8 cellular contexts compared by ENCODE assay signal in genomic region chr6:142378138-142378875, GRCh38.
DNase-seq lines count a peak whose midpoint lies in the region; ATAC-seq lines count a peak whose summit lies in the region.

No MANE protein-coding gene starts in this region.

- no peak for ATAC-seq in GM21528 (IDR thresholded peaks at IDR 0.05; ENCODE audit: low FRiP score, unreplicated experiment)
- ATAC-seq in GM21717 (IDR thresholded peaks at IDR 0.05; ENCODE audit: unreplicated experiment): no peak
- no peak for ATAC-seq in HG03135 (IDR thresholded peaks at IDR 0.05; ENCODE audit: unreplicated experiment)

- DNase-seq in Ammon's horn (ENCODE audit: low spot score): peak; percentile 25
- DNase-seq in Kasumi-1 (lab: John Stamatoyannopoulos, UW): peak; percentile 85 to 86
- peak; percentile 93 for DNase-seq in SKM-1 treated with dmso at 0.1 percent for 144 hours (lab: John Stamatoyannopoulos, UW; ENCODE audit: unreplicated experiment)
- DNase-seq in kidney tubule cell (ENCODE audit: low spot score): peak; percentile 35
- no peak for DNase-seq in activated CD8-positive, alpha-beta memory T cell treated with anti-CD3 and anti-CD28 coated beads, Interleukin-2, amount 50 U/mL, for 48 hours
